7 cellular contexts compared by ENCODE assay signal in genomic region chr11:117232911-117233409, GRCh38. TPM values are rescaled to one million over a fixed set of nuclear protein-coding genes. Genes with fewer than 3 reads are reported as not detected.
A peak's percentile ranks its signal among the peaks of the same experiment; 100 is the strongest.
DNase-seq lines count a peak whose midpoint lies in the region; ATAC-seq, FAIRE-seq and TF ChIP-seq lines count a peak whose summit lies in the region.

No MANE protein-coding gene starts in this region.

- no peaks in the 10 kb centered on the region for H3K9me2 ChIP-seq in OCI-LY1 (ENCODE audit: low read depth, low read length)

- H3K36me3 ChIP-seq in OCI-LY1 (ENCODE audit: insufficient read depth, low read length) (peaks cover 16% of the 10 kb centered on the region), lower lobe of right lung (peaks cover 28% of the 10 kb centered on the region), tibial nerve (peaks cover 0 to 39% (median 10%) of the 10 kb centered on the region in 3 donors)

- peak overlapping the region; percentile 98 for H3K4me2 ChIP-seq in OCI-LY1 (ENCODE audit: low read length)

- TF ChIP-seq EP300 in tibial nerve (IDR thresholded peaks at IDR 0.05), result no peak

- H3K4me1 ChIP-seq in OCI-LY1 (ENCODE audit: insufficient read depth, low read length, severe bottlenecking) (peaks cover 31% of the 10 kb centered on the region), lower lobe of right lung (peaks cover 34% of the 10 kb centered on the region), tibial nerve (peaks cover 0 to 43% (median 15%) of the 10 kb centered on the region in 4 donors)

- FAIRE-seq in GM12892 (lab: Jason Lieb, UNC), result peak; percentile 82

- no peak for TF ChIP-seq CTCF in OCI-LY1 (IDR thresholded peaks at IDR 0.05; ENCODE audit: low read length)
- no peak for TF ChIP-seq CTCF in choroid plexus epithelial cell (conservative IDR thresholded peaks at IDR 0.05; ENCODE audit: low read depth, low read length)
- no peak for TF ChIP-seq CTCF in lower lobe of right lung (IDR thresholded peaks at IDR 0.05)
- TF ChIP-seq CTCF in tibial nerve (IDR thresholded peaks at IDR 0.05), result no peak

- no peaks in the 10 kb centered on the region for H3K27me3 ChIP-seq in OCI-LY1 (ENCODE audit: insufficient read depth, low read length)
- H3K27me3 ChIP-seq in lower lobe of right lung (ENCODE audit: low read depth), result no peaks in the 10 kb centered on the region
- H3K27me3 ChIP-seq in tibial nerve, result no peaks in the 10 kb centered on the region

- H3K9me3 ChIP-seq in OCI-LY1 (ENCODE audit: low read length) (no peaks in the 10 kb centered on the region), lower lobe of right lung (no peaks in the 10 kb centered on the region), tibial nerve (no peaks in the 10 kb centered on the region)

- H3K27ac ChIP-seq in OCI-LY1 (ENCODE audit: low read depth, low read length, poor library complexity, severe bottlenecking) (peak overlapping the region; percentile 72), lower lobe of right lung (peak overlapping the region; percentile 95), tibial nerve (peak overlapping the region; percentile 92 to 97 (median 96))

- peak; percentile 47 for DNase-seq in GM12892 (ENCODE audit: insufficient read length)
- no peak for DNase-seq in choroid plexus epithelial cell (ENCODE audit: low read depth)
- peak; percentile 63 for DNase-seq in lower lobe of right lung
- no peak for DNase-seq in tibial nerve (ENCODE audit: low spot score in 2 of 2)
- DNase-seq in stimulated activated CD4-positive, alpha-beta T cell treated with anti-CD3 and anti-CD28 coated beads, Interleukin-12 subunit alpha, Interleukin-12 subunit beta, amount 100 ng/mL, for 4 hours, result no peak

- H3K79me2 ChIP-seq in OCI-LY1 (ENCODE audit: insufficient read depth, low read length), result peaks cover 7% of the 10 kb centered on the region; the same call in 1 of the 2 replicates

- no peaks in the 10 kb centered on the region for H4K20me1 ChIP-seq in OCI-LY1 (ENCODE audit: insufficient read depth, low read length)

- H3F3A ChIP-seq in OCI-LY1 (ENCODE audit: insufficient read depth, low read length), result no peaks in the 10 kb centered on the region

- no peak overlapping the region for H2AFZ ChIP-seq in OCI-LY1 (ENCODE audit: low read length)

- peak overlapping the region; percentile 94 for H3K9ac ChIP-seq in OCI-LY1 (ENCODE audit: low read length)

- no peak for TF ChIP-seq POLR2A in GM12892 (IDR thresholded peaks at IDR 0.05; ENCODE audit: low read depth, low read length)
- TF ChIP-seq POLR2A in tibial nerve (IDR thresholded peaks at IDR 0.05), result no peak

- intact Hi-C loops in lower lobe of right lung (cut with DNase I), result no loop called here

- 1 to 2% methylated on average over 20 to 25 of the region's 27 CpGs for WGBS in tibial nerve, 2 donors

- ATAC-seq in lower lobe of right lung (peak; percentile 34 to 35), GM21528 (IDR thresholded peaks at IDR 0.05; ENCODE audit: low FRiP score, unreplicated experiment) (no peak)

- peak overlapping the region; percentile 94 for H3K4me3 ChIP-seq in OCI-LY1 (ENCODE audit: low read depth, low read length, poor library complexity, severe bottlenecking)
- peak overlapping the region; percentile 75 for H3K4me3 ChIP-seq in choroid plexus epithelial cell (ENCODE audit: low read depth, low read length)
- H3K4me3 ChIP-seq in lower lobe of right lung, result peak overlapping the region; percentile 94
- peak overlapping the region; percentile 83 to 98 (median 86) for H3K4me3 ChIP-seq in tibial nerve

RNA-seq across cellular contexts. Expression of gene RNF214, which starts 0.5 kb away (rescaled TPM):
- 10.9 TPM for polyA plus RNA-seq in GM12892 (2012; ENCODE audit: missing spikeins)
- total RNA-seq in lower lobe of right lung (28.9 TPM), tibial nerve (10 to 100 TPM; 10.8 to 16.6 (median 12.8) TPM)

RNA-seq across cellular contexts. Expression of gene PCSK7, which starts 1.1 kb away (rescaled TPM):
- 41.6 TPM for polyA plus RNA-seq in GM12892 (2012; ENCODE audit: missing spikeins)
- total RNA-seq in lower lobe of right lung (50.2 TPM), tibial nerve (10 to 100 TPM; 45.4 to 94.5 (median 71.6) TPM)

RNA-seq across cellular contexts. Expression of gene TAGLN, which starts 33.8 kb away (rescaled TPM):
- 4.5 TPM for polyA plus RNA-seq in GM12892 (2012; ENCODE audit: missing spikeins)
- total RNA-seq in lower lobe of right lung, result 297 TPM
- total RNA-seq in tibial nerve, result 1,000 to 10,000 TPM; 1,525 to 3,984 (median 2,307) TPM

RNA-seq across cellular contexts. Expression of gene SIDT2, which starts 54.4 kb away (rescaled TPM):
- polyA plus RNA-seq in GM12892 (2012; ENCODE audit: missing spikeins), result 13.6 TPM
- total RNA-seq in lower lobe of right lung, result 190 TPM
- 100 to 1,000 TPM in 3 of 4 donors, 10 to 100 TPM in 1; 72.6 to 132 (median 125) TPM for total RNA-seq in tibial nerve

RNA-seq across cellular contexts. Expression of gene BACE1-AS, which starts 58.2 kb away (rescaled TPM):
- 3.6 TPM for polyA plus RNA-seq in GM12892 (2012; ENCODE audit: missing spikeins)
- total RNA-seq in lower lobe of right lung, result 8.6 TPM
- 1 to 10 TPM; 4.3 to 9.4 (median 6.6) TPM for total RNA-seq in tibial nerve

Comparison
In these comparisons a context has a peak if more than half of its experiments do, and no peak if none do; other contexts are left out.
1. DNase-seq: peak in GM12892 (single experiment) and lower lobe of right lung (single experiment); none in choroid plexus epithelial cell (single experiment), tibial nerve (0 of 2) and stimulated activated CD4-positive, alpha-beta T cell treated with anti-CD3 and anti-CD28 coated beads, Interleukin-12 subunit alpha, Interleukin-12 subunit beta, amount 100 ng/mL, for 4 hours (single experiment).
2. Peak in every context shown above with its lines, with median percentiles within 50 percentile points of each other: H3K27ac ChIP-seq and H3K4me3 ChIP-seq.